ENCODE assay signal across 32 cellular contexts in genomic region chrX:3763111-3763510, GRCh38.
"Had no signal": no experiment of that assay in that cellular context is flagged by ENCODE, and none has a peak within 500 bp of the region (broad histone marks: within the 10 kb centered on the region; RNA-seq: fewer than 3 reads in every experiment).

No MANE protein-coding gene starts in this region.

- H3K4me1 Mint-ChIP-seq: activated CD4-positive, alpha-beta T cell treated with anti-CD3 and anti-CD28 coated beads, Interleukin-2, amount 10 ng/mL, durations not matched to agents 24 days and 14 days; activated naive CD4-positive, alpha-beta T cell treated with anti-CD3 and anti-CD28 coated beads, Interleukin-2, amount 10 ng/mL, durations not matched to agents 7 days and 5 days; activated naive CD8-positive, alpha-beta T cell treated with anti-CD3 and anti-CD28 coated beads, Interleukin-2, amount 50 U/mL, for 24 hours; brain; T-cell had no signal

- H3K27me3 Mint-ChIP-seq: brain had no signal

- H3K36me3 Mint-ChIP-seq: activated naive CD4-positive, alpha-beta T cell treated with anti-CD3 and anti-CD28 coated beads, Interleukin-2, amount 10 ng/mL, durations not matched to agents 7 days and 5 days; brain; T-cell had no signal

- DNase-seq: activated CD4-positive, alpha-beta T cell treated with anti-CD3 and anti-CD28 coated beads, Interleukin-2, amount 10 ng/mL, durations not matched to agents 24 days and 14 days; activated CD4-positive, alpha-beta T cell treated with anti-CD3 and anti-CD28 coated beads, Interleukin-2, amount 50 U/mL, for 4 hours; activated CD8-positive, alpha-beta memory T cell treated with anti-CD3 and anti-CD28 coated beads, Interleukin-2, amount 50 U/mL, for 4 hours; activated CD8-positive, alpha-beta T cell treated with anti-CD3 and anti-CD28 coated beads, Interleukin-2, amount 10 ng/mL, durations not matched to agents 7 days and 5 days; activated naive CD4-positive, alpha-beta T cell treated with anti-CD3 and anti-CD28 coated beads, Interleukin-2, amount 10 ng/mL, durations not matched to agents 7 days and 5 days; activated naive CD8-positive, alpha-beta T cell treated with anti-CD3 and anti-CD28 coated beads, Interleukin-2, amount 50 U/mL, for 24 hours; activated T-cell treated with anti-CD3 and anti-CD28 coated beads for 4 hours; activated T-cell treated with anti-CD3 and anti-CD28 coated beads, Interleukin-2, amount 50 U/mL, for 4 hours; caudate nucleus; cerebellar nuclear complex; NCI-H1092 treated with DMSO at 0.1 percent for 48 hours; NCI-H1417; NCI-H146; NCI-H187; NCI-H2029 treated with DMSO at 0.1 percent for 48 hours; NCI-H2107; NCI-H2171; NCI-H510A; NCI-H526; NCI-H748 treated with DMSO at 0.1 percent for 48 hours; NK-92 treated with Interleukin-12 subunit alpha and Interleukin-12 subunit beta, amount 100 ng/mL, for 24 hours; PC-9; SIG-M5; T-cell; T-helper 2 cell; T1000 had no signal

- H3K4me3 ChIP-seq: PC-9 had no signal

- H3K27ac Mint-ChIP-seq: activated CD4-positive, alpha-beta T cell treated with anti-CD3 and anti-CD28 coated beads, Interleukin-2, amount 10 ng/mL, durations not matched to agents 24 days and 14 days; activated CD8-positive, alpha-beta T cell treated with anti-CD3 and anti-CD28 coated beads, Interleukin-2, amount 10 ng/mL, durations not matched to agents 7 days and 5 days; activated naive CD4-positive, alpha-beta T cell treated with anti-CD3 and anti-CD28 coated beads, Interleukin-2, amount 10 ng/mL, durations not matched to agents 7 days and 5 days; activated naive CD8-positive, alpha-beta T cell; activated naive CD8-positive, alpha-beta T cell treated with anti-CD3 and anti-CD28 coated beads, Interleukin-2, amount 50 U/mL, for 24 hours; activated T-helper 1 cell treated with anti-CD3 and anti-CD28 coated beads, Interleukin-12 subunit alpha, Interleukin-12 subunit beta, Interleukin-2, Interleukin-4 antibody, amounts not matched to agents 30 ng/mL and 10 ng/mL and 1 ng/mL, durations not matched to agents 14 hours and 24 hours and 36 hours; brain; T-cell had no signal

- H3K4me3 Mint-ChIP-seq: activated CD4-positive, alpha-beta T cell treated with anti-CD3 and anti-CD28 coated beads, Interleukin-2, amount 10 ng/mL, durations not matched to agents 24 days and 14 days; activated CD8-positive, alpha-beta T cell treated with anti-CD3 and anti-CD28 coated beads, Interleukin-2, amount 10 ng/mL, durations not matched to agents 7 days and 5 days; activated naive CD4-positive, alpha-beta T cell treated with anti-CD3 and anti-CD28 coated beads, Interleukin-2, amount 10 ng/mL, durations not matched to agents 7 days and 5 days; activated naive CD8-positive, alpha-beta T cell; activated naive CD8-positive, alpha-beta T cell treated with anti-CD3 and anti-CD28 coated beads, Interleukin-2, amount 50 U/mL, for 24 hours; activated T-cell treated with anti-CD3 and anti-CD28 coated beads, Interleukin-2, amount 50 U/mL, for 4 hours; activated T-helper 1 cell treated with anti-CD3 and anti-CD28 coated beads, Interleukin-12 subunit alpha, Interleukin-12 subunit beta, Interleukin-2, Interleukin-4 antibody, amounts not matched to agents 30 ng/mL and 10 ng/mL and 1 ng/mL, durations not matched to agents 14 hours and 24 hours and 36 hours; brain; T-cell had no signal

- ATAC-seq: activated CD8-positive, alpha-beta T cell treated with anti-CD3 and anti-CD28 coated beads, Interleukin-2, amount 10 ng/mL, durations not matched to agents 7 days and 5 days; activated naive CD8-positive, alpha-beta T cell treated with anti-CD3 and anti-CD28 coated beads, Interleukin-2, amount 50 U/mL, for 24 hours; activated T-cell treated with anti-CD3 and anti-CD28 coated beads, Interleukin-2, amount 50 U/mL, for 4 hours; Right ventricle myocardium inferior; SK-N-SH treated with all-trans-retinoic acid at 6 μM for 48 hours; T-cell had no signal

- H3K27ac ChIP-seq: PC-9, RWPE1 had no signal
